13 cellular contexts compared by ENCODE assay signal in the genomic region with DNA sequence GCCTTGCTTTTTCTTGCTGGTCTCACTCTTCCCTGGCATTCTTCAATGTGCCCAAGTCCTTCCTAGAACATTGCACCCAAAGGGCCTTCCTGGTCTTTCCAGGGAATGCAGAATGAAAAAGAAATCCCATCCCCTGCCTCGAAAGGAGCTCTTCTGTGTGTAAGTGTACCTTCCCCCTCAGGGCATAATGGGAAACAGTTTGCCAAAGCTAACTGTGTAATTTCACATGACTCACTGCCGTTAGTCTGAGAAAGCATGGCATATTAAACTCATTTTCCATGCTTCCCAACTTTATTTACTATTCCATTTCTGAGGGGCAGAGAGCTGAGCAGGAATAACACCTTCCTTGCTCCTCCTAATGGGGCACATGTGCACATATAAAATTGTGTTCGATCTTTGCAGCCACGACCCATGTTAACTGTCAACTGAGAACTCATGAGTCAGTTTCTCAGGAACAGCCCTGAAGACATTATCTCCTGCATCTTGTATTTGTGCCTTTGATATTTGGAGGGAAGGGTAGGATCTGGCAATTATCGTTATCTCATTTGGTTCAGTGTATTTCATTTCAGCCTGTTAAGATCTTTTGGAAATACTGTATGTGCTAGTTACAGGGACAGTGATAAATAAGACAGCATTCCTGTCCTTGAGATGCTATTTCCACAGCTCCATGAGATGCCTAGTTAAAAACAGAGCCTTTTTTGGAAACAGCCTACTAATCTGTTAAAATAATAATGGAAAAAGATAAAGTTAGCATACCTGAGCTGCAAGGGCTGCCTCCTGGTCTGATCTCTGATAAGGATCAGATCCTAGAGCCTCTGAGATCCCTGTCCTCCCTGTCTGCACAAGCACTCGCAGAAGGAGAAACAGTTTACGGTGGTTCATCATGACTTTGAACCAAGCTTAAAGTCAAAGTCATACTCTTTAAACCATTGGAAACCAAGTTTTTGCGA. TPM values are rescaled to one million over a fixed set of nuclear protein-coding genes. Genes with fewer than 3 reads are reported as not detected.
DNase-seq lines count a peak whose midpoint lies in the region; ATAC-seq and TF ChIP-seq lines count a peak whose summit lies in the region.
"Had no signal": no experiment of that assay in that cellular context is flagged by ENCODE, and none has a peak within 500 bp of the region (broad histone marks: within the 10 kb centered on the region; RNA-seq: fewer than 3 reads in every experiment).

No MANE protein-coding gene starts in this region.

- peak overlapping the region; percentile 97 for H3K27ac Mint-ChIP-seq in stimulated activated naive CD8-positive, alpha-beta T cell treated with anti-CD3 and anti-CD28 coated beads, Interleukin-15, Interleukin-2, amounts not matched to agents 100 ng/mL and 50 ng/mL, for 24 hours
- H3K27ac Mint-ChIP-seq in T-helper 2 cell treated with Interferon-gamma antibody and Interleukin-4, amounts not matched to agents 5 μg/mL and 100 μg/mL, for 36 hours, result peak overlapping the region; percentile 94

- H3K9me3 ChIP-seq in upper lobe of left lung, result no peaks in the 10 kb centered on the region
- H3K9me3 ChIP-seq: BLaER1 had no signal

- no peaks in the 10 kb centered on the region for H3K27me3 Mint-ChIP-seq in stimulated activated naive CD8-positive, alpha-beta T cell treated with anti-CD3 and anti-CD28 coated beads, Interleukin-15, Interleukin-2, amounts not matched to agents 100 ng/mL and 50 ng/mL, for 24 hours
- H3K27me3 Mint-ChIP-seq in T-helper 2 cell treated with Interferon-gamma antibody and Interleukin-4, amounts not matched to agents 5 μg/mL and 100 μg/mL, for 36 hours (ENCODE audit: low read depth), result no peaks in the 10 kb centered on the region

- H3K36me3 Mint-ChIP-seq in stimulated activated naive CD8-positive, alpha-beta T cell treated with anti-CD3 and anti-CD28 coated beads, Interleukin-15, Interleukin-2, amounts not matched to agents 100 ng/mL and 50 ng/mL, for 24 hours (ENCODE audit: low read depth), result peaks cover 83% of the 10 kb centered on the region
- peaks cover 85% of the 10 kb centered on the region for H3K36me3 Mint-ChIP-seq in T-helper 2 cell treated with Interferon-gamma antibody and Interleukin-4, amounts not matched to agents 5 μg/mL and 100 μg/mL, for 36 hours (ENCODE audit: low read depth)

- no peaks in the 10 kb centered on the region for H3K36me3 ChIP-seq in upper lobe of left lung

- H3K4me1 ChIP-seq in foreskin keratinocyte, result no peaks in the 10 kb centered on the region
- H3K4me1 ChIP-seq in upper lobe of left lung, result peaks cover 3 to 7% (median 6%) of the 10 kb centered on the region in 4 donors

- H3K27ac ChIP-seq in foreskin keratinocyte (no peak overlapping the region), upper lobe of left lung (peak overlapping the region in 1 of 4 donors; percentile 2)
- H3K27ac ChIP-seq: BLaER1 had no signal

- H3K27me3 ChIP-seq in foreskin keratinocyte, result peaks cover 27% of the 10 kb centered on the region
- no peaks in the 10 kb centered on the region for H3K27me3 ChIP-seq in upper lobe of left lung
- H3K27me3 ChIP-seq: BLaER1 had no signal

- no peak for DNase-seq in stimulated activated naive CD8-positive, alpha-beta T cell treated with anti-CD3 and anti-CD28 coated beads, Interleukin-15, Interleukin-2, amounts not matched to agents 100 U/mL and 50 U/mL, for 24 hours
- DNase-seq in T-helper 2 cell treated with Interferon-gamma antibody and Interleukin-4, amounts not matched to agents 5 μg/mL and 100 μg/mL, for 36 hours (ENCODE audit: low spot score), result peak; percentile 51
- DNase-seq in foreskin keratinocyte (peak; percentile 27 to 62), NK-92 (lab: John Stamatoyannopoulos, UW; ENCODE audit: unreplicated experiment) (no peak), upper lobe of left lung (no peak), GM03348 (ENCODE audit: low spot score) (no peak)
- DNase-seq: aorta; effector CD8-positive, alpha-beta T cell; NCI-H1048; occipital lobe had no signal

- 78 to 82% methylated on average over 8 of the region's 8 CpGs for WGBS in upper lobe of left lung, 2 donors

- no peaks in the 10 kb centered on the region for H3K4me1 Mint-ChIP-seq in stimulated activated naive CD8-positive, alpha-beta T cell treated with anti-CD3 and anti-CD28 coated beads, Interleukin-15, Interleukin-2, amounts not matched to agents 100 ng/mL and 50 ng/mL, for 24 hours (ENCODE audit: low read depth)
- H3K4me1 Mint-ChIP-seq in T-helper 2 cell treated with Interferon-gamma antibody and Interleukin-4, amounts not matched to agents 5 μg/mL and 100 μg/mL, for 36 hours (ENCODE audit: low read depth), result peaks cover 93% of the 10 kb centered on the region

- TF ChIP-seq POLR2A in upper lobe of left lung (IDR thresholded peaks at IDR 0.05), result no peak

- H3K9me3 Mint-ChIP-seq in stimulated activated naive CD8-positive, alpha-beta T cell treated with anti-CD3 and anti-CD28 coated beads, Interleukin-15, Interleukin-2, amounts not matched to agents 100 ng/mL and 50 ng/mL, for 24 hours, result no peaks in the 10 kb centered on the region
- no peaks in the 10 kb centered on the region for H3K9me3 Mint-ChIP-seq in T-helper 2 cell treated with Interferon-gamma antibody and Interleukin-4, amounts not matched to agents 5 μg/mL and 100 μg/mL, for 36 hours

- ATAC-seq in stimulated activated naive CD8-positive, alpha-beta T cell treated with anti-CD3 and anti-CD28 coated beads, Interleukin-15, Interleukin-2, amounts not matched to agents 100 U/mL and 50 U/mL, for 24 hours, result no peak
- ATAC-seq in foreskin keratinocyte, result peak; percentile 82
- no peak for ATAC-seq in upper lobe of left lung (ENCODE audit: low FRiP score in 2 of 2)
- ATAC-seq in HG02759 (IDR thresholded peaks at IDR 0.05; ENCODE audit: unreplicated experiment), result no peak

- no peak for TF ChIP-seq EP300 in upper lobe of left lung (IDR thresholded peaks at IDR 0.05)

- H3K4me3 ChIP-seq in upper lobe of left lung, result no peak overlapping the region
- H3K4me3 ChIP-seq: BLaER1 had no signal

- peak overlapping the region; percentile 68 for H3K4me3 Mint-ChIP-seq in stimulated activated naive CD8-positive, alpha-beta T cell treated with anti-CD3 and anti-CD28 coated beads, Interleukin-15, Interleukin-2, amounts not matched to agents 100 ng/mL and 50 ng/mL, for 24 hours
- H3K4me3 Mint-ChIP-seq in T-helper 2 cell treated with Interferon-gamma antibody and Interleukin-4, amounts not matched to agents 5 μg/mL and 100 μg/mL, for 36 hours, result peak overlapping the region; percentile 74

- TF ChIP-seq CTCF in foreskin keratinocyte (conservative IDR thresholded peaks at IDR 0.05) (no peak), upper lobe of left lung (IDR thresholded peaks at IDR 0.05) (no peak)

RNA-seq across cellular contexts. Expression of a gene that starts 42.3 kb away (rescaled TPM):
- total RNA-seq in foreskin keratinocyte (not detected in 2 replicates), upper lobe of left lung (10 to 100 TPM; 33.8 to 65.1 (median 49.8) TPM)
- not detected in 2 replicates for polyA plus RNA-seq in foreskin keratinocyte

Comparison
In these comparisons a context has a peak if more than half of its experiments do, and no peak if none do; other contexts are left out.
1. DNase-seq: peak in T-helper 2 cell treated with Interferon-gamma antibody and Interleukin-4, amounts not matched to agents 5 μg/mL and 100 μg/mL, for 36 hours (single experiment) and foreskin keratinocyte (2 of 2); none in stimulated activated naive CD8-positive, alpha-beta T cell treated with anti-CD3 and anti-CD28 coated beads, Interleukin-15, Interleukin-2, amounts not matched to agents 100 U/mL and 50 U/mL, for 24 hours (single experiment), NK-92 (single experiment), upper lobe of left lung (0 of 2) and GM03348 (single experiment).
2. RNA of a gene that starts 42.3 kb away (total RNA-seq): 33.8 to 65.1 TPM in upper lobe of left lung; not detected in foreskin keratinocyte; every median in the first group is over 10 times any median in the second.